1 cellular context compared by ENCODE assay signal in the genomic region with DNA sequence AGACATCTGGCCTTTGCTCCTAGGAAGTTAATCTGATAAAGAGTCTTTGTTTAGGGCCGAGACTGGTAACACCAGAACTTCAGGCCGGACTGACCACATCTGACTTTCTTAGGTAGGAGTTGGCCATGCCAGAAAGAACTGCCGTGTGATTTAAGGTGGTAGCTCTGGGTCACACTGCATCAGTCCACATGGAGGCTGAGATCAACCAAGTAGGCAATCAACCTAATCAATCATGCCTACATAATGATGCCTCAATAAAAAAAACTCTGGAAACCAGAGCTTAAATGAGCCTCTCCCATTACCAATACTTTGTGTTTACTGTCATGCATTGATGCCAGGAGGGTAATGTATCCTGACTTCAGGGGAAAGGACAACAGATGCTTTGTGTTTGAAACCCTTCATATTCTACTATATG.
TF ChIP-seq lines count a peak whose summit lies in the region.

No MANE protein-coding gene starts in this region.

TF ChIP-seq in SK-N-SH treated with all-trans-retinoic acid at 6 μM for 48 hours, 23 proteins besides CTCF, POLR2A, EP300 and RAD21:
- TF ChIP-seq ZNF70 (CRISPR knock-in tag; IDR thresholded peaks at IDR 0.05) (no peak), CSDC2 (CRISPR knock-in tag; IDR thresholded peaks at IDR 0.05) (no peak), ZNF565 (CRISPR knock-in tag; conservative IDR thresholded peaks at IDR 0.05; ENCODE audit: low read depth) (no peak), ESRRG (CRISPR knock-in tag; IDR thresholded peaks at IDR 0.05) (no peak), TOX (CRISPR knock-in tag; IDR thresholded peaks at IDR 0.05; ENCODE audit: borderline replicate concordance) (no peak), GLIS3 (CRISPR knock-in tag; IDR thresholded peaks at IDR 0.05) (no peak), SNAI2 (CRISPR knock-in tag; IDR thresholded peaks at IDR 0.05) (no peak), ZC3H10 (CRISPR knock-in tag; IDR thresholded peaks at IDR 0.05) (no peak), ZNF8 (CRISPR knock-in tag; IDR thresholded peaks at IDR 0.05) (no peak), ARNTL (CRISPR knock-in tag; IDR thresholded peaks at IDR 0.05; ENCODE audit: borderline replicate concordance, low read depth) (no peak), ZFP3 (CRISPR knock-in tag; IDR thresholded peaks at IDR 0.05) (no peak), TCF4 (CRISPR knock-in tag; IDR thresholded peaks at IDR 0.05; ENCODE audit: borderline replicate concordance) (no peak), OSR1 (CRISPR knock-in tag; IDR thresholded peaks at IDR 0.05) (no peak)
- TF ChIP-seq, protein P1, sequence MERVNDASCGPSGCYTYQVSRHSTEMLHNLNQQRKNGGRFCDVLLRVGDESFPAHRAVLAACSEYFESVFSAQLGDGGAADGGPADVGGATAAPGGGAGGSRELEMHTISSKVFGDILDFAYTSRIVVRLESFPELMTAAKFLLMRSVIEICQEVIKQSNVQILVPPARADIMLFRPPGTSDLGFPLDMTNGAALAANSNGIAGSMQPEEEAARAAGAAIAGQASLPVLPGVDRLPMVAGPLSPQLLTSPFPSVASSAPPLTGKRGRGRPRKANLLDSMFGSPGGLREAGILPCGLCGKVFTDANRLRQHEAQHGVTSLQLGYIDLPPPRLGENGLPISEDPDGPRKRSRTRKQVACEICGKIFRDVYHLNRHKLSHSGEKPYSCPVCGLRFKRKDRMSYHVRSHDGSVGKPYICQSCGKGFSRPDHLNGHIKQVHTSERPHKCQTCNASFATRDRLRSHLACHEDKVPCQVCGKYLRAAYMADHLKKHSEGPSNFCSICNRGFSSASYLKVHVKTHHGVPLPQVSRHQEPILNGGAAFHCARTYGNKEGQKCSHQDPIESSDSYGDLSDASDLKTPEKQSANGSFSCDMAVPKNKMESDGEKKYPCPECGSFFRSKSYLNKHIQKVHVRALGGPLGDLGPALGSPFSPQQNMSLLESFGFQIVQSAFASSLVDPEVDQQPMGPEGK (CRISPR knock-in tag; IDR thresholded peaks at IDR 0.05; ENCODE audit: borderline replicate concordance) = no peak
- TF ChIP-seq, protein P2, sequence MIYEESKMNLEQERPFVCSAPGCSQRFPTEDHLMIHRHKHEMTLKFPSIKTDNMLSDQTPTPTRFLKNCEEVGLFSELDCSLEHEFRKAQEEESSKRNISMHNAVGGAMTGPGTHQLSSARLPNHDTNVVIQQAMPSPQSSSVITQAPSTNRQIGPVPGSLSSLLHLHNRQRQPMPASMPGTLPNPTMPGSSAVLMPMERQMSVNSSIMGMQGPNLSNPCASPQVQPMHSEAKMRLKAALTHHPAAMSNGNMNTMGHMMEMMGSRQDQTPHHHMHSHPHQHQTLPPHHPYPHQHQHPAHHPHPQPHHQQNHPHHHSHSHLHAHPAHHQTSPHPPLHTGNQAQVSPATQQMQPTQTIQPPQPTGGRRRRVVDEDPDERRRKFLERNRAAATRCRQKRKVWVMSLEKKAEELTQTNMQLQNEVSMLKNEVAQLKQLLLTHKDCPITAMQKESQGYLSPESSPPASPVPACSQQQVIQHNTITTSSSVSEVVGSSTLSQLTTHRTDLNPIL (CRISPR knock-in tag; IDR thresholded peaks at IDR 0.05; ENCODE audit: low read depth) = no peak
- TF ChIP-seq, protein P3, sequence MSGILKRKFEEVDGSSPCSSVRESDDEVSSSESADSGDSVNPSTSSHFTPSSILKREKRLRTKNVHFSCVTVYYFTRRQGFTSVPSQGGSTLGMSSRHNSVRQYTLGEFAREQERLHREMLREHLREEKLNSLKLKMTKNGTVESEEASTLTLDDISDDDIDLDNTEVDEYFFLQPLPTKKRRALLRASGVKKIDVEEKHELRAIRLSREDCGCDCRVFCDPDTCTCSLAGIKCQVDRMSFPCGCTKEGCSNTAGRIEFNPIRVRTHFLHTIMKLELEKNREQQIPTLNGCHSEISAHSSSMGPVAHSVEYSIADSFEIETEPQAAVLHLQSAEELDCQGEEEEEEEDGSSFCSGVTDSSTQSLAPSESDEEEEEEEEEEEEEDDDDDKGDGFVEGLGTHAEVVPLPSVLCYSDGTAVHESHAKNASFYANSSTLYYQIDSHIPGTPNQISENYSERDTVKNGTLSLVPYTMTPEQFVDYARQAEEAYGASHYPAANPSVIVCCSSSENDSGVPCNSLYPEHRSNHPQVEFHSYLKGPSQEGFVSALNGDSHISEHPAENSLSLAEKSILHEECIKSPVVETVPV (CRISPR knock-in tag; IDR thresholded peaks at IDR 0.05) = no peak
- TF ChIP-seq, protein P4, sequence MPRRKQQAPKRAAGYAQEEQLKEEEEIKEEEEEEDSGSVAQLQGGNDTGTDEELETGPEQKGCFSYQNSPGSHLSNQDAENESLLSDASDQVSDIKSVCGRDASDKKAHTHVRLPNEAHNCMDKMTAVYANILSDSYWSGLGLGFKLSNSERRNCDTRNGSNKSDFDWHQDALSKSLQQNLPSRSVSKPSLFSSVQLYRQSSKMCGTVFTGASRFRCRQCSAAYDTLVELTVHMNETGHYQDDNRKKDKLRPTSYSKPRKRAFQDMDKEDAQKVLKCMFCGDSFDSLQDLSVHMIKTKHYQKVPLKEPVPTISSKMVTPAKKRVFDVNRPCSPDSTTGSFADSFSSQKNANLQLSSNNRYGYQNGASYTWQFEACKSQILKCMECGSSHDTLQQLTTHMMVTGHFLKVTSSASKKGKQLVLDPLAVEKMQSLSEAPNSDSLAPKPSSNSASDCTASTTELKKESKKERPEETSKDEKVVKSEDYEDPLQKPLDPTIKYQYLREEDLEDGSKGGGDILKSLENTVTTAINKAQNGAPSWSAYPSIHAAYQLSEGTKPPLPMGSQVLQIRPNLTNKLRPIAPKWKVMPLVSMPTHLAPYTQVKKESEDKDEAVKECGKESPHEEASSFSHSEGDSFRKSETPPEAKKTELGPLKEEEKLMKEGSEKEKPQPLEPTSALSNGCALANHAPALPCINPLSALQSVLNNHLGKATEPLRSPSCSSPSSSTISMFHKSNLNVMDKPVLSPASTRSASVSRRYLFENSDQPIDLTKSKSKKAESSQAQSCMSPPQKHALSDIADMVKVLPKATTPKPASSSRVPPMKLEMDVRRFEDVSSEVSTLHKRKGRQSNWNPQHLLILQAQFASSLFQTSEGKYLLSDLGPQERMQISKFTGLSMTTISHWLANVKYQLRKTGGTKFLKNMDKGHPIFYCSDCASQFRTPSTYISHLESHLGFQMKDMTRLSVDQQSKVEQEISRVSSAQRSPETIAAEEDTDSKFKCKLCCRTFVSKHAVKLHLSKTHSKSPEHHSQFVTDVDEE (CRISPR knock-in tag; IDR thresholded peaks at IDR 0.05) = no peak
